20 cellular contexts compared by ENCODE assay signal in the genomic region with DNA sequence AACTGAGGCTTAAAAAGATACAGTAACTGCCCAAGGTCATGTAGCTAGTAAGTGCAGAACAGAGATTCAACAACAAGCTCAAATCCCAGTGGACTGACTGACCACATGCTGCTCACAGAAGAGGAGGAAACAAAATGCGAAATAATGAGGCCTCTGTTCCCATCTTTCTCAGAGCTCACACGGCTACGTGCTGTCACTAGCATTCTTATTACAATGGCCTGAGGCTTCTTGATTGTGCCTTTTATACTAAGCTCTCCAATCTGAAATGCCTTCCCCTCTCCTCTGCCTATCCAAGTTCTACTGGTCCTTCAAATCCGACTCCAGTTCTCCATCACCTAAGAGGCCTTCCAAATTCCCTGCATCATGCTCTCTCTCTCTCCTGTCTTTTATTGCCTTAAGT. TPM values are rescaled to one million over a fixed set of nuclear protein-coding genes. Genes with fewer than 3 reads are reported as not detected.
A peak's percentile ranks its signal among the peaks of the same experiment; 100 is the strongest.
DNase-seq lines count a peak whose midpoint lies in the region; ATAC-seq, FAIRE-seq and TF ChIP-seq lines count a peak whose summit lies in the region.
"Had no signal": no experiment of that assay in that cellular context is flagged by ENCODE, and none has a peak within 500 bp of the region (broad histone marks: within the 10 kb centered on the region; RNA-seq: fewer than 3 reads in every experiment).

No MANE protein-coding gene starts in this region.

- H3K27me3 ChIP-seq in layer of hippocampus (ENCODE audit: control insufficient read depth, insufficient read depth, low read length), result no peaks in the 10 kb centered on the region
- H3K27me3 ChIP-seq: SJCRH30 had no signal

- H3K4me1 Mint-ChIP-seq in stimulated activated naive B cell treated with anti-CD40 and anti-IgM and Interleukin-4, amounts not matched to agents 10 μg/mL and 1 μg/mL and 100 μg/mL, for 72 hours, result peaks cover 12 to 18% of the 10 kb centered on the region in 2 donors
- H3K4me1 Mint-ChIP-seq: IgD-negative memory B cell had no signal

- H3K36me3 Mint-ChIP-seq in stimulated activated naive B cell treated with anti-CD40 and anti-IgM and Interleukin-4, amounts not matched to agents 10 μg/mL and 1 μg/mL and 100 μg/mL, for 72 hours, result peaks cover 31 to 39% of the 10 kb centered on the region in 2 donors

- no peak overlapping the region for H3K27ac Mint-ChIP-seq in stimulated activated naive B cell treated with anti-CD40 and anti-IgM and Interleukin-4, amounts not matched to agents 10 μg/mL and 1 μg/mL and 100 μg/mL, for 72 hours
- H3K27ac Mint-ChIP-seq: CD4-positive, alpha-beta memory T cell; IgD-negative memory B cell had no signal

- DNase-seq in GM12891 (ENCODE audit: insufficient read length, low spot score) (no peak), GM12892 (ENCODE audit: insufficient read length) (no peak), SK-N-DZ (ENCODE audit: low spot score) (no peak)
- no peak for DNase-seq in stimulated activated naive B cell treated with anti-CD40 and anti-IgM and Interleukin-4, amounts not matched to agents 10 μg/mL and 1 μg/mL and 100 μg/mL, for 72 hours
- no peak for DNase-seq in stimulated activated naive CD4-positive, alpha-beta T cell treated with Interleukin-2 at 50 U/mL for 16 hours (lab: John Stamatoyannopoulos, UW)
- DNase-seq in stimulated activated CD4-positive, alpha-beta T cell treated with anti-CD3 and anti-CD28 coated beads, Interleukin-1b, Interleukin-23, amount 100 ng/mL, for 48 hours, result no peak
- DNase-seq: AML-193; CD4-positive, alpha-beta memory T cell; DND-41; GF-D8; NCI-H1417; NCI-H2029; NCI-H2171 treated with DMSO at 0.1 percent for 48 hours; NCI-H510A treated with DMSO at 0.1 percent for 48 hours; SJCRH30 had no signal

- peak overlapping the region; percentile 83 for H3K27ac ChIP-seq in cingulate gyrus (ENCODE audit: low read depth, low read length)
- H3K27ac ChIP-seq in layer of hippocampus (ENCODE audit: low read depth, low read length), result peak overlapping the region; percentile 63
- H3K27ac ChIP-seq: RWPE1, SJCRH30 had no signal

- peak; percentile 28 to 35 for ATAC-seq in stimulated activated naive B cell treated with anti-CD40 and anti-IgM and Interleukin-4, amounts not matched to agents 10 μg/mL and 1 μg/mL and 100 μg/mL, for 72 hours (replicated peaks)
- ATAC-seq: HCT116 had no signal

- H3K9me3 Mint-ChIP-seq in stimulated activated naive B cell treated with anti-CD40 and anti-IgM and Interleukin-4, amounts not matched to agents 10 μg/mL and 1 μg/mL and 100 μg/mL, for 72 hours, result no peaks in the 10 kb centered on the region
- H3K9me3 Mint-ChIP-seq: CD4-positive, alpha-beta memory T cell; IgD-negative memory B cell had no signal

- FAIRE-seq in GM12891 (lab: Jason Lieb, UNC), result peak; percentile 48
- FAIRE-seq in GM12892 (lab: Jason Lieb, UNC), result no peak

- no peaks in the 10 kb centered on the region for H3K27me3 Mint-ChIP-seq in stimulated activated naive B cell treated with anti-CD40 and anti-IgM and Interleukin-4, amounts not matched to agents 10 μg/mL and 1 μg/mL and 100 μg/mL, for 72 hours
- H3K27me3 Mint-ChIP-seq: CD4-positive, alpha-beta memory T cell; IgD-negative memory B cell had no signal

- no peak overlapping the region for H3K4me3 Mint-ChIP-seq in stimulated activated naive B cell treated with anti-CD40 and anti-IgM and Interleukin-4, amounts not matched to agents 10 μg/mL and 1 μg/mL and 100 μg/mL, for 72 hours
- H3K4me3 Mint-ChIP-seq: CD4-positive, alpha-beta memory T cell; IgD-negative memory B cell had no signal

- TF ChIP-seq POLR2A in GM12891 (IDR thresholded peaks at IDR 0.05; ENCODE audit: low read depth, low read length), result no peak
- TF ChIP-seq POLR2A in GM12892 (IDR thresholded peaks at IDR 0.05; ENCODE audit: low read depth, low read length), result no peak

TF ChIP-seq in GM12891, 5 proteins besides CTCF, POLR2A, EP300 and RAD21:
- TF ChIP-seq POLR2AphosphoS5 (IDR thresholded peaks at IDR 0.05; ENCODE audit: low read depth, low read length) (no peak), TAF1 (IDR thresholded peaks at IDR 0.05; ENCODE audit: low read depth, low read length) (no peak), POU2F2 (IDR thresholded peaks at IDR 0.05; ENCODE audit: low read depth, low read length) (no peak), SPI1 (IDR thresholded peaks at IDR 0.05; ENCODE audit: low read depth, low read length) (no peak), PAX5 (IDR thresholded peaks at IDR 0.05; ENCODE audit: insufficient read depth, low read length, severe bottlenecking) (no peak)

RNA-seq across cellular contexts. Expression of a gene that starts 26.0 kb away (rescaled TPM):
- polyA plus RNA-seq in GM12891 (2012; ENCODE audit: low read depth, missing spikeins), result 1.9 TPM
- 4.9 TPM for polyA plus RNA-seq in GM12892 (2012; ENCODE audit: missing spikeins)
- 7.7 and 8.0 TPM in 2 replicates for polyA plus RNA-seq in SK-N-DZ (2014; cell fraction: cytosol; rRNA removed)
- 5.3 and 5.5 TPM in 2 replicates for polyA plus RNA-seq in SK-N-DZ (2014; cell fraction: nucleus; rRNA removed)

RNA-seq across cellular contexts. Expression of a gene that starts 26.1 kb away (rescaled TPM):
- polyA plus RNA-seq in GM12891 (2012; ENCODE audit: low read depth, missing spikeins), result 10.0 TPM
- polyA plus RNA-seq in GM12892 (2012; ENCODE audit: missing spikeins), result 19.2 TPM
- polyA plus RNA-seq in SK-N-DZ (2014; cell fraction: cytosol; rRNA removed), result 34.2 and 39.1 TPM in 2 replicates
- polyA plus RNA-seq in SK-N-DZ (2014; cell fraction: nucleus; rRNA removed), result 21.7 TPM in 2 replicates
